18 cellular contexts compared by ENCODE assay signal in genomic region chr4:185721949-185722316, GRCh38.
A peak's percentile ranks its signal among the peaks of the same experiment; 100 is the strongest.
DNase-seq lines count a peak whose midpoint lies in the region; ATAC-seq and TF ChIP-seq lines count a peak whose summit lies in the region.
"Had no signal": no experiment of that assay in that cellular context is flagged by ENCODE, and none has a peak within 500 bp of the region (broad histone marks: within the 10 kb centered on the region; RNA-seq: fewer than 3 reads in every experiment).

No MANE protein-coding gene starts in this region.

- no peak for ATAC-seq in aorta (ENCODE audit: low FRiP score)
- ATAC-seq in HG03025 (IDR thresholded peaks at IDR 0.05; ENCODE audit: low FRiP score, unreplicated experiment) = no peak

- H3K4me3 Mint-ChIP-seq in nephron = no peak overlapping the region
- H3K4me3 Mint-ChIP-seq: activated T-cell treated with anti-CD3 and anti-CD28 coated beads, Interleukin-2, amount 50 U/mL, for 24 hours; B cell; memory B cell had no signal

- H3K27me3 Mint-ChIP-seq in nephron (ENCODE audit: low read depth) = no peaks in the 10 kb centered on the region
- H3K27me3 Mint-ChIP-seq: activated T-cell treated with anti-CD3 and anti-CD28 coated beads, Interleukin-2, amount 50 U/mL, for 24 hours had no signal

- H3K79me2 ChIP-seq in ACC112 (ENCODE audit: control insufficient read depth, insufficient read depth, low read length, unreplicated experiment) = no peaks in the 10 kb centered on the region

- H3K9me3 Mint-ChIP-seq in nephron = no peaks in the 10 kb centered on the region
- H3K9me3 Mint-ChIP-seq: activated T-cell treated with anti-CD3 and anti-CD28 coated beads, Interleukin-2, amount 50 U/mL, for 24 hours; memory B cell had no signal

- H3K36me3 ChIP-seq in ACC112 (ENCODE audit: insufficient read depth, low read length) (no peaks in the 10 kb centered on the region), esophagus squamous epithelium (no peaks in the 10 kb centered on the region), aorta (ENCODE audit: control insufficient read depth in 1 of 2, insufficient read depth in 2 of 2, low read length in 1 of 2) (peaks cover 0 to 2% of the 10 kb centered on the region in 2 donors)
- H3K36me3 ChIP-seq: HAP-1, MG63 had no signal

- intact Hi-C loops in esophagus squamous epithelium (cut with DNase I) (no loop called here), aorta (cut with DNase I) (no loop called here)

- H3K4me3 ChIP-seq in ACC112 (ENCODE audit: low read depth, low read length) (peak overlapping the region; percentile 44), esophagus squamous epithelium (no peak overlapping the region), aorta (ENCODE audit: low read length in 2 of 2) (no peak overlapping the region)
- H3K4me3 ChIP-seq: HAP-1, MG63 had no signal

- H3K4me1 Mint-ChIP-seq in nephron = peaks cover 71% of the 10 kb centered on the region
- H3K4me1 Mint-ChIP-seq: B cell, memory B cell had no signal

- H2AFZ ChIP-seq in ACC112 (ENCODE audit: low read length, unreplicated experiment) = peak overlapping the region; percentile 53

- DNase-seq in OCI-M1 (lab: John Stamatoyannopoulos, UW) (peak; percentile 17), esophagus squamous epithelium (lab: John Stamatoyannopoulos, UW) (no peak), aorta (no peak), NCI-H1930 (lab: John Stamatoyannopoulos, UW) (no peak)
- no peak for DNase-seq in effector CD4-positive, alpha-beta T cell
- DNase-seq: activated T-cell treated with anti-CD3 and anti-CD28 coated beads, Interleukin-2, amount 50 U/mL, for 24 hours; amygdala; EL; NCI-H345; stimulated activated CD4-positive, alpha-beta T cell treated with anti-CD3 and anti-CD28 coated beads, Interleukin-2, amount 100 ng/mL, for 48 hours; T-helper 1 cell had no signal

- no peak for TF ChIP-seq POLR2A in esophagus squamous epithelium (IDR thresholded peaks at IDR 0.05)

- H3K9me3 ChIP-seq in esophagus squamous epithelium = no peaks in the 10 kb centered on the region
- no peaks in the 10 kb centered on the region for H3K9me3 ChIP-seq in aorta (ENCODE audit: control insufficient read depth, low read length)
- H3K9me3 ChIP-seq: HAP-1, MG63 had no signal

- WGBS in esophagus squamous epithelium, 2 donors = 32 to 51% methylated on average over 3 of the region's 3 CpGs
- 15% methylated on average over 3 of the region's 3 CpGs for WGBS in aorta, 2 donors

- H3K27ac Mint-ChIP-seq in nephron = peak overlapping the region; percentile 75 to 85 (median 83)
- H3K27ac Mint-ChIP-seq: activated T-cell treated with anti-CD3 and anti-CD28 coated beads, Interleukin-2, amount 50 U/mL, for 24 hours; B cell; memory B cell had no signal

- H3K4me1 ChIP-seq in ACC112 (ENCODE audit: control insufficient read depth, insufficient read depth, low read length, unreplicated experiment) (peaks cover 22% of the 10 kb centered on the region), esophagus squamous epithelium (peaks cover 0 to 42% (median 6%) of the 10 kb centered on the region in 3 donors), aorta (ENCODE audit: control insufficient read depth in 1 of 2, insufficient read depth in 2 of 2, low read length in 2 of 2) (no peaks in the 10 kb centered on the region)
- H3K4me1 ChIP-seq: HAP-1 had no signal

- no peaks in the 10 kb centered on the region for H3K36me3 Mint-ChIP-seq in nephron (ENCODE audit: low read depth)
- H3K36me3 Mint-ChIP-seq: memory B cell had no signal

- TF ChIP-seq CTCF in esophagus squamous epithelium (IDR thresholded peaks at IDR 0.05) (no peak), nephron (IDR thresholded peaks at IDR 0.05; ENCODE audit: unreplicated experiment in 3 of 3) (no peak)

- H3K27ac ChIP-seq in ACC112 (ENCODE audit: low read depth, low read length) = peak overlapping the region; percentile 92
- peak overlapping the region in 3 of 4 donors; percentile 74 to 83 (median 78) for H3K27ac ChIP-seq in esophagus squamous epithelium
- peak overlapping the region in 1 of 2 donors; percentile 76 for H3K27ac ChIP-seq in aorta (ENCODE audit: low read depth in 1 of 2, low read length in 2 of 2)

- no peaks in the 10 kb centered on the region for H3K27me3 ChIP-seq in ACC112 (ENCODE audit: insufficient read depth, low read length)
- no peaks in the 10 kb centered on the region for H3K27me3 ChIP-seq in esophagus squamous epithelium
- H3K27me3 ChIP-seq in aorta (ENCODE audit: control insufficient read depth in 1 of 2, insufficient read depth in 2 of 2, low read length in 1 of 2) = no peaks in the 10 kb centered on the region
- H3K27me3 ChIP-seq: MG63 had no signal
